Comparison of ENCODE assay signal across 30 cellular contexts in the genomic region with DNA sequence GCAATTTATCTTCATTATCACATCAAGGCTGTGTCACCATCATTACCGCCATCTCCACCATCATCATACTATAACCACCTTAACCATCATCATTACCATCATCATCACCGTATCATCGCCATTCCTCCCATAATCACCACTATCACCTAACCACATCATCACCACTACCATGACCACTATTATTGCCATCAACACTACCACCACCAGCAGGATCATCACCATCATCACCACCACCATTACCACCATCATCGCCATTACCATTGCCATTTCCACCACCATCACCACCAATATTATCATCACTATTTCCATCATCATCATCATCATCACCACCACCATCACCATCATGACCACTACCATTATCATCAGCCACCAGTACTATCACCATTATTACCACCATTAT.
"Had no signal": no experiment of that assay in that cellular context is flagged by ENCODE, and none has a peak within 500 bp of the region (broad histone marks: within the 10 kb centered on the region; RNA-seq: fewer than 3 reads in every experiment).

No MANE protein-coding gene starts in this region.

- H3K27me3 Mint-ChIP-seq: activated CD4-positive, alpha-beta memory T cell treated with anti-CD3 and anti-CD28 coated beads, Interleukin-2, amount 10 ng/mL, durations not matched to agents 7 days and 5 days; activated CD4-positive, alpha-beta T cell treated with anti-CD3 and anti-CD28 coated beads, Interleukin-2, amount 10 ng/mL, durations not matched to agents 7 days and 5 days; activated naive CD8-positive, alpha-beta T cell treated with anti-CD3 and anti-CD28 coated beads, Interleukin-2, amount 50 U/mL, for 24 hours had no signal

- H3K4me1 ChIP-seq: breast epithelium, colonic mucosa had no signal

- H3K27ac Mint-ChIP-seq: activated CD4-positive, alpha-beta memory T cell treated with anti-CD3 and anti-CD28 coated beads, Interleukin-2, amount 10 ng/mL, durations not matched to agents 7 days and 5 days; activated CD4-positive, alpha-beta T cell treated with anti-CD3 and anti-CD28 coated beads, Interleukin-2, amount 10 ng/mL, durations not matched to agents 7 days and 5 days; activated naive CD4-positive, alpha-beta T cell treated with anti-CD3 and anti-CD28 coated beads for 36 hours; activated naive CD4-positive, alpha-beta T cell treated with anti-CD3 and anti-CD28 coated beads, Interleukin-2, amount 50 U/mL, for 24 hours; activated naive CD8-positive, alpha-beta T cell treated with anti-CD3 and anti-CD28 coated beads for 36 hours; activated naive CD8-positive, alpha-beta T cell treated with anti-CD3 and anti-CD28 coated beads, Interleukin-2, amount 50 U/mL, for 24 hours; activated T-helper 2 cell treated with anti-CD3 and anti-CD28 coated beads, Interferon-gamma antibody, Interleukin-2, Interleukin-4, amounts not matched to agents 10 μg/mL and 5 μg/mL and 100 μg/mL, durations not matched to agents 14 hours and 24 hours and 36 hours; brain; effector memory CD8-positive, alpha-beta T cell; T-cell; T-helper 1 cell treated with Interleukin-12 subunit alpha and Interleukin-12 subunit beta and Interleukin-4 antibody, amounts not matched to agents 30 μg/mL and 1 μg/mL, for 36 hours; WTC11 had no signal

- H3K36me3 ChIP-seq: ascending aorta, breast epithelium, cardiac muscle cell, colonic mucosa, esophagus muscularis mucosa, gastroesophageal sphincter had no signal

- H3K4me1 Mint-ChIP-seq: activated CD4-positive, alpha-beta memory T cell treated with anti-CD3 and anti-CD28 coated beads, Interleukin-2, amount 10 ng/mL, durations not matched to agents 7 days and 5 days; activated CD4-positive, alpha-beta T cell treated with anti-CD3 and anti-CD28 coated beads, Interleukin-2, amount 10 ng/mL, durations not matched to agents 7 days and 5 days; activated naive CD4-positive, alpha-beta T cell treated with anti-CD3 and anti-CD28 coated beads, Interleukin-2, amount 50 U/mL, for 24 hours; activated naive CD8-positive, alpha-beta T cell treated with anti-CD3 and anti-CD28 coated beads for 36 hours; activated naive CD8-positive, alpha-beta T cell treated with anti-CD3 and anti-CD28 coated beads, Interleukin-2, amount 50 U/mL, for 24 hours; brain; T-cell; WTC11 had no signal

- DNase-seq: activated CD4-positive, alpha-beta memory T cell treated with anti-CD3 and anti-CD28 coated beads, Interleukin-2, amount 10 ng/mL, durations not matched to agents 7 days and 5 days; activated CD4-positive, alpha-beta T cell treated with anti-CD3 and anti-CD28 coated beads for 1 hour; activated CD4-positive, alpha-beta T cell treated with anti-CD3 and anti-CD28 coated beads for 4 hours; activated CD4-positive, alpha-beta T cell treated with anti-CD3 and anti-CD28 coated beads, Interleukin-2, amount 10 ng/mL, durations not matched to agents 7 days and 5 days; activated CD4-positive, alpha-beta T cell treated with anti-CD3 and anti-CD28 coated beads, Interleukin-2, amount 50 U/mL, for 4 hours; activated CD8-positive, alpha-beta memory T cell treated with anti-CD3 and anti-CD28 coated beads for 24 hours; activated effector memory CD4-positive, alpha-beta T cell treated with anti-CD3 and anti-CD28 coated beads, Interleukin-2, amount 50 U/mL, for 16 hours; activated naive CD4-positive, alpha-beta T cell treated with anti-CD3 and anti-CD28 coated beads for 36 hours; activated naive CD8-positive, alpha-beta T cell treated with anti-CD3 and anti-CD28 coated beads for 36 hours; activated naive CD8-positive, alpha-beta T cell treated with anti-CD3 and anti-CD28 coated beads, Interleukin-2, amount 50 U/mL, for 24 hours; activated T-cell treated with anti-CD3 and anti-CD28 coated beads, Interleukin-2, amount 50 U/mL, for 4 hours; central memory CD4-positive, alpha-beta T cell; colonic mucosa; effector memory CD8-positive, alpha-beta T cell; erythroblast; foreskin melanocyte; SW 1271; T-cell; T-helper 9 cell had no signal

- H3K4me3 Mint-ChIP-seq: activated CD4-positive, alpha-beta memory T cell treated with anti-CD3 and anti-CD28 coated beads, Interleukin-2, amount 10 ng/mL, durations not matched to agents 7 days and 5 days; activated CD4-positive, alpha-beta T cell treated with anti-CD3 and anti-CD28 coated beads, Interleukin-2, amount 10 ng/mL, durations not matched to agents 7 days and 5 days; activated naive CD4-positive, alpha-beta T cell treated with anti-CD3 and anti-CD28 coated beads for 36 hours; activated naive CD4-positive, alpha-beta T cell treated with anti-CD3 and anti-CD28 coated beads, Interleukin-2, amount 50 U/mL, for 24 hours; activated naive CD8-positive, alpha-beta T cell treated with anti-CD3 and anti-CD28 coated beads for 36 hours; activated naive CD8-positive, alpha-beta T cell treated with anti-CD3 and anti-CD28 coated beads, Interleukin-2, amount 50 U/mL, for 24 hours; activated T-cell treated with anti-CD3 and anti-CD28 coated beads, Interleukin-2, amount 50 U/mL, for 4 hours; brain; effector memory CD8-positive, alpha-beta T cell; T-cell; T-helper 1 cell treated with Interleukin-12 subunit alpha and Interleukin-12 subunit beta and Interleukin-4 antibody, amounts not matched to agents 30 μg/mL and 1 μg/mL, for 36 hours; WTC11 had no signal

- H3K4me3 ChIP-seq: ascending aorta, breast epithelium, cardiac muscle cell, colonic mucosa, esophagus muscularis mucosa, gastroesophageal sphincter had no signal

- H3K9me3 ChIP-seq: breast epithelium, colonic mucosa, gastroesophageal sphincter had no signal

- H3K27me3 ChIP-seq: ascending aorta, cardiac muscle cell, colonic mucosa, esophagus muscularis mucosa, gastroesophageal sphincter had no signal

- H3K36me3 Mint-ChIP-seq: activated naive CD4-positive, alpha-beta T cell treated with anti-CD3 and anti-CD28 coated beads, Interleukin-2, amount 50 U/mL, for 24 hours; activated naive CD8-positive, alpha-beta T cell treated with anti-CD3 and anti-CD28 coated beads for 36 hours; brain; T-cell; WTC11 had no signal

- H3K9me3 Mint-ChIP-seq: activated CD4-positive, alpha-beta memory T cell treated with anti-CD3 and anti-CD28 coated beads, Interleukin-2, amount 10 ng/mL, durations not matched to agents 7 days and 5 days; activated CD4-positive, alpha-beta T cell treated with anti-CD3 and anti-CD28 coated beads, Interleukin-2, amount 10 ng/mL, durations not matched to agents 7 days and 5 days; activated naive CD4-positive, alpha-beta T cell treated with anti-CD3 and anti-CD28 coated beads for 36 hours; activated naive CD4-positive, alpha-beta T cell treated with anti-CD3 and anti-CD28 coated beads, Interleukin-2, amount 50 U/mL, for 24 hours; activated naive CD8-positive, alpha-beta T cell treated with anti-CD3 and anti-CD28 coated beads for 36 hours; activated naive CD8-positive, alpha-beta T cell treated with anti-CD3 and anti-CD28 coated beads, Interleukin-2, amount 50 U/mL, for 24 hours; activated T-cell treated with anti-CD3 and anti-CD28 coated beads, Interleukin-2, amount 50 U/mL, for 4 hours; activated T-helper 2 cell treated with anti-CD3 and anti-CD28 coated beads, Interferon-gamma antibody, Interleukin-2, Interleukin-4, amounts not matched to agents 10 μg/mL and 5 μg/mL and 100 μg/mL, durations not matched to agents 14 hours and 24 hours and 36 hours; effector memory CD8-positive, alpha-beta T cell; T-cell; T-helper 1 cell treated with Interleukin-12 subunit alpha and Interleukin-12 subunit beta and Interleukin-4 antibody, amounts not matched to agents 30 μg/mL and 1 μg/mL, for 36 hours; WTC11 had no signal

- H3K27ac ChIP-seq: ascending aorta, breast epithelium, cardiac muscle cell, colonic mucosa, esophagus muscularis mucosa, gastroesophageal sphincter, VCaP had no signal

- ATAC-seq: activated naive CD8-positive, alpha-beta T cell treated with anti-CD3 and anti-CD28 coated beads, Interleukin-2, amount 50 U/mL, for 24 hours; activated T-cell treated with anti-CD3 and anti-CD28 coated beads, Interleukin-2, amount 50 U/mL, for 4 hours; effector memory CD8-positive, alpha-beta T cell; T-cell; WTC11 had no signal
